8 cellular contexts compared by ENCODE assay signal in the genomic region with DNA sequence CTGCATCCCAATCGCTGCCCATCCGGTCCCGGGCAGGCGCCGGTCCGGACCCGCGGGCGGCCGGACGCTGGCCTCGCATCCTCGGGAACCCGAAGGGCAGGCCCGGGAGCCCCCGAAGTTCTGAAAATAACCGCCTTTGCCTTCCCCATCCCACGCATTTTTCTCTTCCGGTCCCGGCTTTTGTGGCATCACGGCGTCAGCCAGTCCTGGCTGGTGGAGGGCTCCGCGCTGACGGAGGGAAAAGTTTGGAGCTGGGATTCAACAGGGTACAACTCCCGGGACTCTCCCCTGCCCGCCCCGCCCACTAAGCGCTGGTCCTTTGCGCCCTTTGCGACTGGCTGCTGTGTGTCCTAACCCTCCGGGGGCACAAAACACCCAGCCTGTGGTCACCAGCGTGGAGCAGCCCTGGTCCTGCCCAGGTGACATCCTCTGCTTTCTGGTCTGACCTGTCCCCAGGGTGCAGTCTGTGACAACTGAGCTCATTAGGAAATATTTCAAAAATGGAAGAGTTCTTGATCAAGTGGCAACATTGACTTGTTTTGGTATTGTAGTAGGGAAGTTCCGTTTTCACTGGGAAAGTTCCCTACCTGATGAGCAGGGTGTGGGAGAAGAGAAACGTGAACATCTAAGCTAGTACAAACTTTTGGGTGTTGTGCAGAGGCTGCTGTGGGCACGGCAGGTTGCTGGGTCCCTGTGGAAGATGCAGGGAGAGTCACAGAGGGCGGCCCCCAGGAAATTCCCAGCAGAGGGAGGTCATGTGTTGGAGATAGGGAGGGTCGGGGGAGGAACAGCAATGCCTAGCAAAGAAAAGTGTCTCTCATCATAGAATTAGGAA. TPM values are rescaled to one million over a fixed set of nuclear protein-coding genes. Genes with fewer than 3 reads are reported as not detected.
DNase-seq lines count a peak whose midpoint lies in the region; ATAC-seq and TF ChIP-seq lines count a peak whose summit lies in the region.

No MANE protein-coding gene starts in this region.

- H3K36me3 Mint-ChIP-seq in activated T-cell treated with anti-CD3 and anti-CD28 coated beads, Interleukin-2, amount 50 U/mL, for 72 hours (ENCODE audit: insufficient read depth in 2 of 2): no peaks in the 10 kb centered on the region

- H3K9me3 Mint-ChIP-seq in activated T-cell treated with anti-CD3 and anti-CD28 coated beads, Interleukin-2, amount 50 U/mL, for 72 hours: peaks cover 0 to 2% of the 10 kb centered on the region in 2 donors

- H3K27me3 Mint-ChIP-seq in activated T-cell treated with anti-CD3 and anti-CD28 coated beads, Interleukin-2, amount 50 U/mL, for 72 hours (ENCODE audit: low read depth): peaks cover 72% of the 10 kb centered on the region

- peak overlapping the region; percentile 66 for H3K4me3 ChIP-seq in retinal pigment epithelial cell (ENCODE audit: low read length)

- ATAC-seq in activated T-cell treated with anti-CD3 and anti-CD28 coated beads, Interleukin-2, amount 50 U/mL, for 72 hours (replicated peaks in 1 of 2): peak; percentile 18 to 35
- ATAC-seq in left ventricle myocardium superior: peak; percentile 5
- no peak for ATAC-seq in HG02885 (IDR thresholded peaks at IDR 0.05; ENCODE audit: poor library complexity, unreplicated experiment)

- peak; percentile 33 for DNase-seq in stimulated activated CD4-positive, alpha-beta T cell treated with anti-CD3 and anti-CD28 coated beads, Interleukin-15, amount 100 ng/mL, for 24 hours
- DNase-seq in stimulated activated CD4-positive, alpha-beta T cell treated with anti-CD3 and anti-CD28 coated beads, Interleukin-2, amount 100 ng/mL, for 48 hours: no peak
- DNase-seq in activated T-cell treated with anti-CD3 and anti-CD28 coated beads, Interleukin-2, amount 50 U/mL, for 72 hours: peak; percentile 9 to 13
- peak; percentile 35 for DNase-seq in left ventricle myocardium superior
- no peak for DNase-seq in retinal pigment epithelial cell (ENCODE audit: low read depth)
- no peak for DNase-seq in NCI-H2196 (lab: John Stamatoyannopoulos, UW; ENCODE audit: unreplicated experiment)
- no peak for DNase-seq in activated gamma-delta T cell (lab: John Stamatoyannopoulos, UW)

- intact Hi-C loops in left ventricle myocardium superior (cut with micrococcal nuclease): no loop called here

- peak overlapping the region; percentile 34 to 62 for H3K4me3 Mint-ChIP-seq in activated T-cell treated with anti-CD3 and anti-CD28 coated beads, Interleukin-2, amount 50 U/mL, for 72 hours

- no peaks in the 10 kb centered on the region for H3K4me1 Mint-ChIP-seq in activated T-cell treated with anti-CD3 and anti-CD28 coated beads, Interleukin-2, amount 50 U/mL, for 72 hours (ENCODE audit: low read depth)

- TF ChIP-seq CTCF in retinal pigment epithelial cell (conservative IDR thresholded peaks at IDR 0.05; ENCODE audit: low read depth, low read length): no peak

- no peak overlapping the region for H3K27ac Mint-ChIP-seq in activated T-cell treated with anti-CD3 and anti-CD28 coated beads, Interleukin-2, amount 50 U/mL, for 72 hours

RNA-seq across cellular contexts. Expression of gene ARNT2, which starts 0.8 kb away (rescaled TPM):
- under 1 TPM; 0.07 to 0.19 TPM for total RNA-seq in activated T-cell treated with anti-CD3 and anti-CD28 coated beads, Interleukin-2, amount 50 U/mL, for 72 hours
- total RNA-seq in left ventricle myocardium superior: 4.1 TPM

Comparison
In these comparisons a context has a peak if more than half of its experiments do, and no peak if none do; other contexts are left out.
1. DNase-seq: peak in stimulated activated CD4-positive, alpha-beta T cell treated with anti-CD3 and anti-CD28 coated beads, Interleukin-15, amount 100 ng/mL, for 24 hours (single experiment), activated T-cell treated with anti-CD3 and anti-CD28 coated beads, Interleukin-2, amount 50 U/mL, for 72 hours (2 of 2) and left ventricle myocardium superior (single experiment); none in stimulated activated CD4-positive, alpha-beta T cell treated with anti-CD3 and anti-CD28 coated beads, Interleukin-2, amount 100 ng/mL, for 48 hours (0 of 2), retinal pigment epithelial cell (single experiment), NCI-H2196 (single experiment) and activated gamma-delta T cell (single experiment).